8 cellular contexts compared by ENCODE assay signal in genomic region chr22:50308597-50308935, GRCh38. TPM values are rescaled to one million over a fixed set of nuclear protein-coding genes. Genes with fewer than 3 reads are reported as not detected.
DNase-seq lines count a peak whose midpoint lies in the region; ATAC-seq and TF ChIP-seq lines count a peak whose summit lies in the region.

No MANE protein-coding gene starts in this region.

- H3K4me1 Mint-ChIP-seq in stimulated activated naive CD8-positive, alpha-beta T cell treated with anti-CD3 and anti-CD28 coated beads, Interleukin-15, amount 100 ng/mL, for 72 hours = peaks cover 37% of the 10 kb centered on the region

- no peaks in the 10 kb centered on the region for H3K27me3 ChIP-seq in testis

- no peaks in the 10 kb centered on the region for H3K36me3 ChIP-seq in testis (ENCODE audit: low read depth, missing control alignments)

- intact Hi-C loops in testis (cut with DNase I; ENCODE audit: low total_unique reads) = no loop called here

- in situ Hi-C loops in GM13977 (cut with MboI; ENCODE audit: low pct_unique_long_range_greater_than_20kb, low sequenced_read_pairs, unreplicated experiment) = no loop called here

- peak overlapping the region; percentile 50 to 83 for H3K27ac ChIP-seq in testis

- WGBS in testis, 2 donors = 23 to 34% methylated on average over 7 of the region's 7 CpGs

- H3K9me3 ChIP-seq in testis = no peaks in the 10 kb centered on the region

- H3K4me1 ChIP-seq in testis = peaks cover 39% of the 10 kb centered on the region

- no peak overlapping the region for H3K4me3 ChIP-seq in testis

- no peak for TF ChIP-seq POLR2A in testis (IDR thresholded peaks at IDR 0.05)

- no peak overlapping the region for H3K27ac Mint-ChIP-seq in stimulated activated naive CD8-positive, alpha-beta T cell treated with anti-CD3 and anti-CD28 coated beads, Interleukin-15, amount 100 ng/mL, for 72 hours

- TF ChIP-seq CTCF in testis (IDR thresholded peaks at IDR 0.05) (no peak), GM13977 (IDR thresholded peaks at IDR 0.05; ENCODE audit: extremely low read depth, insufficient read depth, missing control alignments) (no peak)

- peak overlapping the region; percentile 48 to 57 for H3K4me3 Mint-ChIP-seq in stimulated activated naive CD8-positive, alpha-beta T cell treated with anti-CD3 and anti-CD28 coated beads, Interleukin-15, amount 100 ng/mL, for 72 hours

- peaks cover 37% of the 10 kb centered on the region for H3K27me3 Mint-ChIP-seq in stimulated activated naive CD8-positive, alpha-beta T cell treated with anti-CD3 and anti-CD28 coated beads, Interleukin-15, amount 100 ng/mL, for 72 hours

- ATAC-seq in stimulated activated naive CD8-positive, alpha-beta T cell treated with anti-CD3 and anti-CD28 coated beads, Interleukin-15, amount 100 ng/mL, for 72 hours = no peak
- no peak for ATAC-seq in stimulated activated naive CD8-positive, alpha-beta T cell treated with anti-CD3 and anti-CD28 coated beads, Interleukin-15, Interleukin-2, amounts not matched to agents 100 U/mL and 50 U/mL, for 24 hours
- ATAC-seq in GM18858 (IDR thresholded peaks at IDR 0.05; ENCODE audit: unreplicated experiment) = no peak

- no peak for DNase-seq in stimulated activated naive CD8-positive, alpha-beta T cell treated with anti-CD3 and anti-CD28 coated beads, Interleukin-15, amount 100 ng/mL, for 72 hours
- no peak for DNase-seq in stimulated activated naive CD8-positive, alpha-beta T cell treated with anti-CD3 and anti-CD28 coated beads, Interleukin-15, Interleukin-2, amounts not matched to agents 100 U/mL and 50 U/mL, for 24 hours
- peak; percentile 53 for DNase-seq in amniotic epithelial cell (ENCODE audit: low read depth)
- DNase-seq in left kidney (ENCODE audit: low read depth, low spot score) = peak; percentile 80
- DNase-seq in testis = peak; percentile 82
- DNase-seq in GM13977 (ENCODE audit: low spot score) = no peak
- DNase-seq in activated CD4-positive, alpha-beta T cell treated with anti-CD3 and anti-CD28 coated beads for 4 hours = no peak

- H3K9me3 Mint-ChIP-seq in stimulated activated naive CD8-positive, alpha-beta T cell treated with anti-CD3 and anti-CD28 coated beads, Interleukin-15, amount 100 ng/mL, for 72 hours = no peaks in the 10 kb centered on the region

RNA-seq across cellular contexts. Expression of gene PLXNB2, which starts 1.1 kb away (rescaled TPM):
- total RNA-seq in testis = 100 to 1,000 TPM; 219 to 243 TPM
- 98.0 TPM for polyA plus RNA-seq in testis (ENCODE audit: insufficient read depth, low read depth, low replicate concordance)

RNA-seq across cellular contexts. Expression of gene DENND6B, which starts 18.2 kb away (rescaled TPM):
- 10 to 100 TPM; 17.1 to 18.0 TPM for total RNA-seq in testis
- 22.0 TPM for polyA plus RNA-seq in testis (ENCODE audit: insufficient read depth, low read depth, low replicate concordance)

RNA-seq across cellular contexts. Expression of gene PPP6R2, which starts 34.6 kb away (rescaled TPM):
- total RNA-seq in testis = 100 to 1,000 TPM; 138 to 142 TPM
- 123 TPM for polyA plus RNA-seq in testis (ENCODE audit: insufficient read depth, low read depth, low replicate concordance)

RNA-seq across cellular contexts. Expression of gene MAPK11, which starts 38.4 kb away (rescaled TPM):
- total RNA-seq in testis = 10 to 100 TPM in 1 of 2 donors, 1 to 10 TPM in 1; 8.3 to 10.7 TPM
- 6.4 TPM for polyA plus RNA-seq in testis (ENCODE audit: insufficient read depth, low read depth, low replicate concordance)

RNA-seq across cellular contexts. Expression of gene MAPK12, which starts 47.1 kb away (rescaled TPM):
- total RNA-seq in testis = 10 to 100 TPM; 22.3 to 25.1 TPM
- polyA plus RNA-seq in testis (ENCODE audit: insufficient read depth, low read depth, low replicate concordance) = 9.1 TPM

Comparison
In these comparisons a context has a peak if more than half of its experiments do, and no peak if none do; other contexts are left out.
1. DNase-seq: peak in amniotic epithelial cell (single experiment), left kidney (single experiment) and testis (single experiment); none in stimulated activated naive CD8-positive, alpha-beta T cell treated with anti-CD3 and anti-CD28 coated beads, Interleukin-15, amount 100 ng/mL, for 72 hours (0 of 2), stimulated activated naive CD8-positive, alpha-beta T cell treated with anti-CD3 and anti-CD28 coated beads, Interleukin-15, Interleukin-2, amounts not matched to agents 100 U/mL and 50 U/mL, for 24 hours (single experiment), GM13977 (single experiment) and activated CD4-positive, alpha-beta T cell treated with anti-CD3 and anti-CD28 coated beads for 4 hours (0 of 2).